11 cellular contexts compared by ENCODE assay signal in the genomic region with DNA sequence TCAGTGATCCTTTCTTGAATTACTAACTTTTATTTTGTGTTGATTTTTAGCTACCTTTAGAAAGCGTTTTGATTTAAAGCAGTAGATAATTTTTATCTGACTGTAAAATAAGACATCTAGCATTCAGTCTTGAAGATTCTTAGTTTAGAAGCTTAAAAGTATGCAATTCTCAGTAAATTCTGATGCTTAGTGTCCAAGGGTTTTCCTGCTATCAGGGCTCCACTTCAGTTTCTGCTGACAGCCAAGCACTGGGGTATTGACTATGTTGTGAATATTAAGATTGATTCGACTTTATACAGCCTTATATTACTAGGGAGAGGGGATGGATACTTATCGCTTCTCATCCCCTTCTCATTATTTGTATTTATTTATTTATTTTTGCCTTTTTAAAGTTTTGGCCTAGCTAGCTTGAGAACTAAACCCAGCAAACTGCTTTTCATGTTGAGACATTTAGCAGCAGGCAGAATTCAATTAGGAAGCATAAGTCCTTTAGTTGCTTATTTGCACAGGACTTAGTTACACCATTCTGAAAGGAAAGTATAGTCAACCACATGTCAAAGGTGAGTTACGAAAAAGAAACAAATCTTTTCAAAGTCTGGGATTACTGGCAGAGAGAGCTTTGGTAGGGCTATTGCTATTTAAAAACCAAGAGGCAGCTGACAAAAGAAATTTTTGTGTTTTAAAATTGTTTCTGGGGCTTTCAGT. TPM values are rescaled to one million over a fixed set of nuclear protein-coding genes. Genes with fewer than 3 reads are reported as not detected.
DNase-seq lines count a peak whose midpoint lies in the region; ATAC-seq, FAIRE-seq and TF ChIP-seq lines count a peak whose summit lies in the region.
"Had no signal": no experiment of that assay in that cellular context is flagged by ENCODE, and none has a peak within 500 bp of the region (broad histone marks: within the 10 kb centered on the region; RNA-seq: fewer than 3 reads in every experiment).

No MANE protein-coding gene starts in this region.

- H3K4me3 ChIP-seq in HUES48 (ENCODE audit: low read depth, low read length) (peak overlapping the region; percentile 82), body of pancreas (no peak overlapping the region), mesenchymal stem cell (ENCODE audit: insufficient read depth in 1 of 2, low read depth in 1 of 2, low read length in 2 of 2) (peak overlapping the region in 1 of 2 experiments; percentile 92)

- no peak for TF ChIP-seq POLR2A in body of pancreas (IDR thresholded peaks at IDR 0.05)

- H3K36me3 ChIP-seq in HUES48 (ENCODE audit: control insufficient read depth, insufficient read depth, low read length) = peaks cover 21% of the 10 kb centered on the region
- H3K36me3 ChIP-seq in body of pancreas (replicated peaks in 1 of 2; ENCODE audit: insufficient read depth in 1 of 2, low read depth in 2 of 2) = no peaks in the 10 kb centered on the region
- peaks cover 0 to 20% of the 10 kb centered on the region in 2 experiments for H3K36me3 ChIP-seq in mesenchymal stem cell (ENCODE audit: control insufficient read depth in 1 of 2, insufficient read depth in 2 of 2, low read depth in 1 of 2, low read length in 2 of 2)

- no peaks in the 10 kb centered on the region for H3K9me3 ChIP-seq in HUES48 (ENCODE audit: control insufficient read depth, insufficient read depth, low read length)
- H3K9me3 ChIP-seq in body of pancreas = no peaks in the 10 kb centered on the region
- no peaks in the 10 kb centered on the region for H3K9me3 ChIP-seq in mesenchymal stem cell (ENCODE audit: control insufficient read depth, low read length)

- no peak overlapping the region for H2AK5ac ChIP-seq in mesenchymal stem cell (ENCODE audit: low read length, severe bottlenecking)

- no peak overlapping the region for H3K4me2 ChIP-seq in mesenchymal stem cell (ENCODE audit: low read length, poor library complexity, severe bottlenecking)

- peaks cover 13 to 15% of the 10 kb centered on the region in 2 donors for H3K36me3 Mint-ChIP-seq in CD14-positive monocyte

- no peak overlapping the region for H2BK15ac ChIP-seq in mesenchymal stem cell (ENCODE audit: low read depth, poor library complexity, severe bottlenecking)

- H3K18ac ChIP-seq in mesenchymal stem cell (ENCODE audit: low read depth in 1 of 2, low read length in 2 of 2) = no peak overlapping the region

- no peak overlapping the region for H4K8ac ChIP-seq in mesenchymal stem cell (ENCODE audit: low read length)

- H3K14ac ChIP-seq in mesenchymal stem cell (ENCODE audit: low read length in 2 of 2) = no peak overlapping the region

- no peak for FAIRE-seq in frontal cortex (lab: Jason Lieb, UNC)

- H3K4ac ChIP-seq in mesenchymal stem cell (ENCODE audit: low read depth in 1 of 2, low read length in 2 of 2) = no peak overlapping the region

- H3K23ac ChIP-seq in mesenchymal stem cell (ENCODE audit: low read length in 2 of 2) = no peak overlapping the region

- DNase-seq in AG08396 (ENCODE audit: low spot score) (peak; percentile 29), body of pancreas (no peak), mesenchymal stem cell (peak; percentile 72), CD14-positive monocyte (ENCODE audit: low spot score) (no peak), AG08395 (ENCODE audit: low spot score) (no peak), frontal cortex (ENCODE audit: low spot score in 2 of 2) (no peak)
- DNase-seq: activated CD4-positive, alpha-beta T cell treated with anti-CD3 and anti-CD28 coated beads for 48 hours; occipital lobe had no signal

- TF ChIP-seq CTCF in body of pancreas (IDR thresholded peaks at IDR 0.05) (no peak), CD14-positive monocyte (IDR thresholded peaks at IDR 0.05) (no peak)

- peak overlapping the region; percentile 78 for H3K27ac ChIP-seq in HUES48 (ENCODE audit: low read depth, low read length)
- peak overlapping the region in 3 of 4 donors; percentile 7 to 70 (median 17) for H3K27ac ChIP-seq in body of pancreas
- no peak overlapping the region for H3K27ac ChIP-seq in mesenchymal stem cell (ENCODE audit: low read length, poor library complexity, severe bottlenecking)

- no peak overlapping the region for H2BK5ac ChIP-seq in mesenchymal stem cell (ENCODE audit: low read depth, low read length, poor library complexity, severe bottlenecking)

- no peak overlapping the region for H3K27ac Mint-ChIP-seq in CD14-positive monocyte
- H3K27ac Mint-ChIP-seq: dendritic cell treated with granulocyte-macrophage colony-stimulating factor and Interleukin-4, amounts not matched to agents 40 ng/mL and 50 ng/mL, for 4 days had no signal

- H3K4me1 Mint-ChIP-seq in CD14-positive monocyte = peaks cover 35% of the 10 kb centered on the region

- H3K4me1 ChIP-seq in HUES48 (ENCODE audit: control insufficient read depth, insufficient read depth, low read length) = peaks cover 71% of the 10 kb centered on the region
- H3K4me1 ChIP-seq in body of pancreas = peaks cover 13% of the 10 kb centered on the region
- H3K4me1 ChIP-seq in mesenchymal stem cell (ENCODE audit: control insufficient read depth, insufficient read depth, low read depth, low read length) = peaks cover 1% of the 10 kb centered on the region

- no peak overlapping the region; the same call in 1 of the 2 replicates for H3K9ac ChIP-seq in HUES48 (ENCODE audit: low read depth, low read length)
- peak overlapping the region; percentile 90 for H3K9ac ChIP-seq in mesenchymal stem cell (ENCODE audit: low read length)

- H3K27me3 Mint-ChIP-seq in CD14-positive monocyte (ENCODE audit: low read depth in 3 of 3) = peaks cover 0 to 1% (median 0%) of the 10 kb centered on the region in 3 donors
- H3K27me3 Mint-ChIP-seq: dendritic cell treated with granulocyte-macrophage colony-stimulating factor and Interleukin-4, amounts not matched to agents 40 ng/mL and 50 ng/mL, for 4 days had no signal

- H3K9me3 Mint-ChIP-seq in CD14-positive monocyte = no peaks in the 10 kb centered on the region
- H3K9me3 Mint-ChIP-seq: dendritic cell treated with granulocyte-macrophage colony-stimulating factor and Interleukin-4, amounts not matched to agents 40 ng/mL and 50 ng/mL, for 4 days had no signal

- ATAC-seq in body of pancreas (no peak), HG02759 (IDR thresholded peaks at IDR 0.05; ENCODE audit: unreplicated experiment) (no peak)

- H3K27me3 ChIP-seq in HUES48 (ENCODE audit: control insufficient read depth, insufficient read depth, low read length) = no peaks in the 10 kb centered on the region
- H3K27me3 ChIP-seq in body of pancreas = no peaks in the 10 kb centered on the region
- no peaks in the 10 kb centered on the region for H3K27me3 ChIP-seq in mesenchymal stem cell (ENCODE audit: control insufficient read depth in 1 of 2, insufficient read depth in 1 of 2, low read length in 2 of 2)

- H2AFZ ChIP-seq in mesenchymal stem cell (ENCODE audit: low read depth, low read length) = no peak overlapping the region

- 57 to 73% methylated on average over 4 of the region's 4 CpGs for WGBS in body of pancreas, 2 donors
- 74% methylated on average over 1 of the region's 4 CpGs for WGBS in mesenchymal stem cell

- H4K91ac ChIP-seq in mesenchymal stem cell (ENCODE audit: low read length) = no peak overlapping the region

- H3K79me1 ChIP-seq in mesenchymal stem cell (replicated peaks; ENCODE audit: low read length, poor library complexity, severe bottlenecking) = peaks cover 8% of the 10 kb centered on the region

- H2BK12ac ChIP-seq in mesenchymal stem cell (ENCODE audit: low read length in 2 of 2) = no peak overlapping the region

- peak overlapping the region in 1 of 2 donors; percentile 44 for H3K4me3 Mint-ChIP-seq in CD14-positive monocyte

- no peak overlapping the region for H2BK120ac ChIP-seq in mesenchymal stem cell (ENCODE audit: low read depth, low read length)

- intact Hi-C loops in body of pancreas (cut with DNase I) = no loop called here
- intact Hi-C loops in CD14-positive monocyte (cut with micrococcal nuclease) = loop anchor here (5.0 to 10.0 kb wide), 7 partner anchors 38 to 195 kb away; a partner anchor contains a TSS

RNA-seq across cellular contexts. Expression of a gene that starts 2.9 kb away (rescaled TPM):
- total RNA-seq in body of pancreas (10 to 100 TPM; 12.5 to 36.3 TPM), frontal cortex (37.5 TPM)
- polyA plus RNA-seq in mesenchymal stem cell (2013, experiment 1 of 2) = 34.6 TPM
- polyA plus RNA-seq in mesenchymal stem cell (2013, experiment 2 of 2) = 36.1 TPM
- 1 to 10 TPM; 6.6 to 7.1 TPM for polyA plus RNA-seq in CD14-positive monocyte

RNA-seq across cellular contexts. Expression of a gene that starts 43.1 kb away (rescaled TPM):
- total RNA-seq in body of pancreas = 10 to 100 TPM; 83.7 to 91.8 TPM
- 73.7 TPM for polyA plus RNA-seq in mesenchymal stem cell (2013, experiment 1 of 2)
- polyA plus RNA-seq in mesenchymal stem cell (2013, experiment 2 of 2) = 78.3 TPM
- 10 to 100 TPM; 39.9 to 44.1 TPM for polyA plus RNA-seq in CD14-positive monocyte
- 35.9 TPM for total RNA-seq in frontal cortex

Comparison
In these comparisons a context has a peak if more than half of its experiments do, and no peak if none do; other contexts are left out.
1. DNase-seq: peak in AG08396 (single experiment) and mesenchymal stem cell (single experiment); none in body of pancreas (0 of 4), CD14-positive monocyte (single experiment), AG08395 (single experiment) and frontal cortex (0 of 2).